In the genomic region with DNA sequence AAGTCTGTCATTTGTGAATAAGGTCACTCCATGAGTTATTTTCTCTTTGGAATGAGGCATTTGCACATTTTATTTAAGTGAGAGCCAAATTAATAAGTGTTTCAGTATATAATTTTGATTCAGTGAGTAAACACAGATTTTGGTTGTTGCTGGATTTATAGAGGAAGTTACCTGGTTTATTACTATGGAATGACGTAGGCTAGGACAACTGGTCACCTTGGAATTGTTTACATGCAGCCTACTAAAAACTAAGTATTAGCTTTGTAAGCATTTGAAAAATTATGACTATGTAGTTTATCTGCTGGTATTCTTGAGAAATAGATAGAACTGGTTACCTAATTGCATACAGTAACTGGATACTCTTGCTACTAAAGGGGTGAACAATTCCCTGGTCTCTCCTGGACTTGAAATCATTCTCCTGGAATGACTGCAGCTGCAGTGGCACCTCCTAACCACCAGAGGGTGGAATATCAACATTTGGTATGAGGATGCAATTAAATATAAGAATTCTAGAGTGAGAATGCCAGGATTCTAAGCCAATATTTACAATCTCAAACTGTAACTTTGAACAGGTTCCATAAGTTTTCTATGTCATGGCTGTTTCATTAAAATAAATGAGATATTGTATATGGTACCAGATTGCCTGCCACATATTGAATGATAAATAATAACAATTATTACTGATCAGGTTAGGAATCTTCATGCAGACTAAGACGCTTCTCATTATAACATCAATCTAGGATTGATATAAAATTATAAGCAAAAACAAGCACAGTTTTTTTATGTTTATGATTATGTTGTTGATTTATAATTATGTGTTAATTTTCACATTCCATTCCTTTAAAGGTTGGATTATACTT, we compare ENCODE assay signal across 8 cellular contexts. TPM values are rescaled to one million over a fixed set of nuclear protein-coding genes. Genes with fewer than 3 reads are reported as not detected.
DNase-seq lines count a peak whose midpoint lies in the region; ATAC-seq lines count a peak whose summit lies in the region.
"Had no signal": no experiment of that assay in that cellular context is flagged by ENCODE, and none has a peak within 500 bp of the region (broad histone marks: within the 10 kb centered on the region; RNA-seq: fewer than 3 reads in every experiment).

No MANE protein-coding gene starts in this region.

- ATAC-seq in HG02852 (IDR thresholded peaks at IDR 0.05; ENCODE audit: unreplicated experiment) = peak; percentile 57
- no peak for ATAC-seq in GM19463 (IDR thresholded peaks at IDR 0.05; ENCODE audit: unreplicated experiment)
- no peak for ATAC-seq in GM21526 (IDR thresholded peaks at IDR 0.05; ENCODE audit: low FRiP score, unreplicated experiment)

- DNase-seq in DMS53 treated with DMSO at 0.1 percent for 48 hours (lab: John Stamatoyannopoulos, UW; ENCODE audit: unreplicated experiment) = peak; percentile 25
- DNase-seq in RPMI7951 (ENCODE audit: low read depth) = peak; percentile 13
- peak; percentile 4 for DNase-seq in effector CD4-positive, alpha-beta T cell
- DNase-seq in myocyte (ENCODE audit: low read depth) = peak; percentile 6

RNA-seq across cellular contexts. Expression of a gene that starts 3.5 kb away (rescaled TPM):
- total RNA-seq in RPMI7951 (2014; rRNA removed; shearing (Covaris generic)) = not detected in 2 replicates
- not detected in 2 replicates for total RNA-seq in myocyte
- polyA plus RNA-seq in myocyte (2012) = not detected
- total RNA-seq: pulmonary artery endothelial cell had no signal

RNA-seq across cellular contexts. Expression of a gene that starts 7.5 kb away (rescaled TPM):
- total RNA-seq in RPMI7951 (2014; rRNA removed; shearing (Covaris generic)) = not detected in 2 replicates
- total RNA-seq in myocyte = not detected in 2 replicates
- not detected for polyA plus RNA-seq in myocyte (2012)
- total RNA-seq: pulmonary artery endothelial cell had no signal

RNA-seq across cellular contexts. Expression of a gene that starts 20.8 kb away (rescaled TPM):
- not detected in 2 replicates for total RNA-seq in RPMI7951 (2014; rRNA removed; shearing (Covaris generic))
- total RNA-seq in myocyte = not detected in 2 replicates
- polyA plus RNA-seq in myocyte (2012) = not detected
- total RNA-seq: pulmonary artery endothelial cell had no signal

RNA-seq across cellular contexts. Expression of a gene that starts 31.1 kb away (rescaled TPM):
- not detected in 2 replicates for total RNA-seq in RPMI7951 (2014; rRNA removed; shearing (Covaris generic))
- not detected in 2 replicates for total RNA-seq in myocyte
- not detected for polyA plus RNA-seq in myocyte (2012)
- total RNA-seq: pulmonary artery endothelial cell had no signal

RNA-seq across cellular contexts. Expression of a gene that starts 51.6 kb away (rescaled TPM):
- total RNA-seq in RPMI7951 (2014; rRNA removed; shearing (Covaris generic)) = not detected in 2 replicates
- total RNA-seq in myocyte = not detected in 2 replicates
- not detected for polyA plus RNA-seq in myocyte (2012)
- total RNA-seq: pulmonary artery endothelial cell had no signal
